In the genomic region with DNA sequence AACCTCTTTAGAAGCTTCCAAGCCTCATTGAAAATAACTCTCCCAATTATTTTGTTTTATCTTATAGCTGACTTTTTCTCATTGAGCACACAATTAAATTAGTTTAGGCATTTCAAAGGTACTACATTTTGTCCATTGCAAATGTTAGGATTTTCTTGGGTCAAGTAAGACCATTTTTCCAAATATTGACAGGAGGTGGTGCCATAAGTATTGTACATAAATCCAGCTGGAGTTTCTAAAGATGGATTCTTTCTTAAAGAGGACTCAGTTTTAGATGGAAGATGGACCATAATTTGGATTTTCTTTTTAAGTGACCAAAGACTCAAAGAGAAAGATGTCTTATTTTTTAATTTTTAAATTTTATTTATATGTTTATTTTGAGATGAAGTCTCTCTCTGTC, we compare ENCODE assay signal across 17 cellular contexts. TPM values are rescaled to one million over a fixed set of nuclear protein-coding genes. Genes with fewer than 3 reads are reported as not detected.
"Had no signal": no experiment of that assay in that cellular context is flagged by ENCODE, and none has a peak within 500 bp of the region (broad histone marks: within the 10 kb centered on the region; RNA-seq: fewer than 3 reads in every experiment).

No MANE protein-coding gene starts in this region.

- H3K9me3 ChIP-seq: mucosa of descending colon, pancreas, stomach had no signal

- H3K4me3 ChIP-seq: mucosa of descending colon, pancreas, stomach had no signal

- DNase-seq: activated CD4-positive, alpha-beta T cell treated with anti-CD3 and anti-CD28 coated beads, Interleukin-2, amount 50 U/mL, for 1 hour; activated gamma-delta T cell treated with Interleukin-2 at 50 U/mL for 16 hours; activated naive CD8-positive, alpha-beta T cell treated with anti-CD3 and anti-CD28 coated beads for 36 hours; effector memory CD8-positive, alpha-beta T cell; mucosa of descending colon; naive thymus-derived CD4-positive, alpha-beta T cell; pancreas; stimulated activated CD4-positive, alpha-beta T cell treated with anti-CD3 and anti-CD28 coated beads, Interleukin-12 subunit alpha, Interleukin-12 subunit beta, amount 100 ng/mL, for 4 hours; stimulated activated CD4-positive, alpha-beta T cell treated with anti-CD3 and anti-CD28 coated beads, Interleukin-2, amount 100 ng/mL, for 24 hours; stomach had no signal

- FAIRE-seq: pancreas, urothelium cell line had no signal

- H3K27me3 ChIP-seq: pancreas, stomach had no signal

- H3K4me1 ChIP-seq: pancreas had no signal

- ATAC-seq: activated CD4-positive, CD25-positive, alpha-beta regulatory T cell treated with anti-CD3 and anti-CD28 coated beads, Interleukin-2, amount 50 U/mL, for 24 hours; effector memory CD8-positive, alpha-beta T cell; left lobe of liver; mucosa of descending colon; naive thymus-derived CD4-positive, alpha-beta T cell; pancreas had no signal

- H3K36me3 ChIP-seq: pancreas, stomach had no signal

- H3K27ac ChIP-seq: epithelial cell of prostate, pancreas, stomach had no signal

RNA-seq across cellular contexts. Expression of gene OPN4, which starts 12.3 kb away (rescaled TPM):
- total RNA-seq: activated naive CD8-positive, alpha-beta T cell treated with anti-CD3 and anti-CD28 coated beads for 36 hours; glomerular endothelial cell; left lobe of liver; lung microvascular endothelial cell; naive thymus-derived CD4-positive, alpha-beta T cell; pancreas; renal cortical epithelial cell; stomach had no signal

RNA-seq across cellular contexts. Expression of gene LDB3, which starts 26.3 kb away (rescaled TPM):
- total RNA-seq: glomerular endothelial cell, lung microvascular endothelial cell had no signal
